1 cellular context compared by ENCODE assay signal in genomic region chr1:39628807-39629347, GRCh38.
TF ChIP-seq lines count a peak whose summit lies in the region.

No MANE protein-coding gene starts in this region.

TF ChIP-seq in GM12878, 131 proteins besides CTCF, POLR2A, EP300 and RAD21:
- TF ChIP-seq JUNB (IDR thresholded peaks at IDR 0.05) (0 out of 2 replicates have a peak, but pooled peaks have one; percentile 10), RELB (IDR thresholded peaks at IDR 0.05; ENCODE audit: low read depth) (no peak)
